1 cellular context compared by ENCODE assay signal in genomic region chr2:43317194-43317593, GRCh38.
TF ChIP-seq lines count a peak whose summit lies in the region.

No MANE protein-coding gene starts in this region.

TF ChIP-seq in HepG2, 621 proteins besides CTCF, POLR2A, EP300 and RAD21 (continued from another document):
- TF ChIP-seq, protein P1, sequence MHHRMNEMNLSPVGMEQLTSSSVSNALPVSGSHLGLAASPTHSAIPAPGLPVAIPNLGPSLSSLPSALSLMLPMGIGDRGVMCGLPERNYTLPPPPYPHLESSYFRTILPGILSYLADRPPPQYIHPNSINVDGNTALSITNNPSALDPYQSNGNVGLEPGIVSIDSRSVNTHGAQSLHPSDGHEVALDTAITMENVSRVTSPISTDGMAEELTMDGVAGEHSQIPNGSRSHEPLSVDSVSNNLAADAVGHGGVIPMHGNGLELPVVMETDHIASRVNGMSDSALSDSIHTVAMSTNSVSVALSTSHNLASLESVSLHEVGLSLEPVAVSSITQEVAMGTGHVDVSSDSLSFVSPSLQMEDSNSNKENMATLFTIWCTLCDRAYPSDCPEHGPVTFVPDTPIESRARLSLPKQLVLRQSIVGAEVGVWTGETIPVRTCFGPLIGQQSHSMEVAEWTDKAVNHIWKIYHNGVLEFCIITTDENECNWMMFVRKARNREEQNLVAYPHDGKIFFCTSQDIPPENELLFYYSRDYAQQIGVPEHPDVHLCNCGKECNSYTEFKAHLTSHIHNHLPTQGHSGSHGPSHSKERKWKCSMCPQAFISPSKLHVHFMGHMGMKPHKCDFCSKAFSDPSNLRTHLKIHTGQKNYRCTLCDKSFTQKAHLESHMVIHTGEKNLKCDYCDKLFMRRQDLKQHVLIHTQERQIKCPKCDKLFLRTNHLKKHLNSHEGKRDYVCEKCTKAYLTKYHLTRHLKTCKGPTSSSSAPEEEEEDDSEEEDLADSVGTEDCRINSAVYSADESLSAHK (CRISPR knock-in tag; IDR thresholded peaks at IDR 0.05; ENCODE audit: borderline replicate concordance), result no peak
- TF ChIP-seq, protein P2, sequence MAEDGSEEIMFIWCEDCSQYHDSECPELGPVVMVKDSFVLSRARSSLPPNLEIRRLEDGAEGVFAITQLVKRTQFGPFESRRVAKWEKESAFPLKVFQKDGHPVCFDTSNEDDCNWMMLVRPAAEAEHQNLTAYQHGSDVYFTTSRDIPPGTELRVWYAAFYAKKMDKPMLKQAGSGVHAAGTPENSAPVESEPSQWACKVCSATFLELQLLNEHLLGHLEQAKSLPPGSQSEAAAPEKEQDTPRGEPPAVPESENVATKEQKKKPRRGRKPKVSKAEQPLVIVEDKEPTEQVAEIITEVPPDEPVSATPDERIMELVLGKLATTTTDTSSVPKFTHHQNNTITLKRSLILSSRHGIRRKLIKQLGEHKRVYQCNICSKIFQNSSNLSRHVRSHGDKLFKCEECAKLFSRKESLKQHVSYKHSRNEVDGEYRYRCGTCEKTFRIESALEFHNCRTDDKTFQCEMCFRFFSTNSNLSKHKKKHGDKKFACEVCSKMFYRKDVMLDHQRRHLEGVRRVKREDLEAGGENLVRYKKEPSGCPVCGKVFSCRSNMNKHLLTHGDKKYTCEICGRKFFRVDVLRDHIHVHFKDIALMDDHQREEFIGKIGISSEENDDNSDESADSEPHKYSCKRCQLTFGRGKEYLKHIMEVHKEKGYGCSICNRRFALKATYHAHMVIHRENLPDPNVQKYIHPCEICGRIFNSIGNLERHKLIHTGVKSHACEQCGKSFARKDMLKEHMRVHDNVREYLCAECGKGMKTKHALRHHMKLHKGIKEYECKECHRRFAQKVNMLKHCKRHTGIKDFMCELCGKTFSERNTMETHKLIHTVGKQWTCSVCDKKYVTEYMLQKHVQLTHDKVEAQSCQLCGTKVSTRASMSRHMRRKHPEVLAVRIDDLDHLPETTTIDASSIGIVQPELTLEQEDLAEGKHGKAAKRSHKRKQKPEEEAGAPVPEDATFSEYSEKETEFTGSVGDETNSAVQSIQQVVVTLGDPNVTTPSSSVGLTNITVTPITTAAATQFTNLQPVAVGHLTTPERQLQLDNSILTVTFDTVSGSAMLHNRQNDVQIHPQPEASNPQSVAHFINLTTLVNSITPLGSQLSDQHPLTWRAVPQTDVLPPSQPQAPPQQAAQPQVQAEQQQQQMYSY (CRISPR knock-in tag; IDR thresholded peaks at IDR 0.05), result no peak
